Comparison of ENCODE assay signal across 8 cellular contexts in genomic region chr19:57814505-57815246, GRCh38. TPM values are rescaled to one million over a fixed set of nuclear protein-coding genes. Genes with fewer than 3 reads are reported as not detected.
DNase-seq lines count a peak whose midpoint lies in the region; ATAC-seq, FAIRE-seq and TF ChIP-seq lines count a peak whose summit lies in the region.

ZNF552 (minus strand) TSS chr19:57814913; CDS start chr19:57814743, 170 bp downstream.

- POLR2A ChIA-PET in A549 (lab: Yijun Ruan, JAX) (interaction anchor here (0.6 to 1.5 kb wide), 7 partner anchors 8 to 453 kb away, joined by 3 to 7 read pairs (median 4); partner anchors contain the start of genes ZNF416, ZNF551, ZNF586 and ZNF587), activated B cell treated with CpG ODN at 0.5 μM for 24 hours (lab: Charles Lee) (interaction anchor here (0.6 to 1.2 kb wide), 10 partner anchors 12 to 705 kb away, joined by 3 to 7 read pairs (median 3); partner anchors contain the start of genes ZBTB45, ZNF154, ZNF417 and ZNF551)

- TF ChIP-seq POLR2A in A549 (IDR thresholded peaks at IDR 0.05; ENCODE audit: low read length): peak; percentile 88

- peak; percentile 95 for ATAC-seq in A549
- ATAC-seq in GM18861 (IDR thresholded peaks at IDR 0.05; ENCODE audit: unreplicated experiment): peak; percentile 73
- peak; percentile 69 for ATAC-seq in HG03135 (IDR thresholded peaks at IDR 0.05; ENCODE audit: unreplicated experiment)
- ATAC-seq in activated B cell treated with CpG ODN at 0.5 μM for 24 hours (ENCODE audit: low read depth): peak; percentile 81

- peaks cover 32% of the 10 kb centered on the region for H3K36me3 Mint-ChIP-seq in activated B cell treated with CpG ODN at 0.5 μM for 24 hours (ENCODE audit: low read depth)

- peak within 1 kb of the TSS; percentile 93 for H3K4me3 Mint-ChIP-seq in activated B cell treated with CpG ODN at 0.5 μM for 24 hours

- DNase-seq in A549 (ENCODE audit: low read depth in 1 of 2, low spot score in 1 of 2) (peak; percentile 94 to 96), NCI-H2227 (lab: John Stamatoyannopoulos, UW; ENCODE audit: unreplicated experiment) (peak; percentile 99), activated B cell treated with CpG ODN at 0.5 μM for 24 hours (peak; percentile 57), iris pigment epithelial cell (ENCODE audit: low read depth) (peak; percentile 93)
- DNase-seq in central memory CD4-positive, alpha-beta T cell: peak; percentile 77
- peak; percentile 47 to 60 for DNase-seq in stimulated activated CD4-positive, alpha-beta T cell treated with anti-CD3 and anti-CD28 coated beads, Interleukin-12 subunit alpha, Interleukin-12 subunit beta, amount 100 ng/mL, for 24 hours (ENCODE audit: low read depth in 2 of 2)

- H3K27ac ChIP-seq in A549: peak within 1 kb of the TSS; percentile 79 to 90

- peaks cover 44% of the 10 kb centered on the region for H3K4me1 Mint-ChIP-seq in activated B cell treated with CpG ODN at 0.5 μM for 24 hours

- intact Hi-C loops in activated B cell treated with CpG ODN at 0.5 μM for 24 hours (cut with micrococcal nuclease): loop anchor here (1.0 to 10.0 kb wide), 7 partner anchors 12 to 572 kb away; partner anchors contain the start of genes ZNF17, ZNF329, ZNF460 and ZNF586

- no peaks in the 10 kb centered on the region for H3K27me3 Mint-ChIP-seq in activated B cell treated with CpG ODN at 0.5 μM for 24 hours

- H3K9me3 ChIP-seq in A549: peaks cover 13% of the 10 kb centered on the region

- peak within 1 kb of the TSS; percentile 82 for H3K4me3 ChIP-seq in A549

- H3K9me3 Mint-ChIP-seq in activated B cell treated with CpG ODN at 0.5 μM for 24 hours: no peaks in the 10 kb centered on the region

- no peak for TF ChIP-seq CTCF in A549 (IDR thresholded peaks at IDR 0.05)
- no peak for TF ChIP-seq CTCF in activated B cell treated with CpG ODN at 0.5 μM for 24 hours (IDR thresholded peaks at IDR 0.05)

- H3K27ac Mint-ChIP-seq in activated B cell treated with CpG ODN at 0.5 μM for 24 hours: peak within 1 kb of the TSS; percentile 84

- 2% methylated on average over 45 of the region's 50 CpGs for WGBS in A549 (ENCODE audit: missing lambda C conversion rate)

- no peak for TF ChIP-seq RAD21 in A549 (conservative IDR thresholded peaks at IDR 0.05 in 1 of 2, IDR thresholded peaks at IDR 0.05 in 1 of 2)

- CTCF ChIA-PET in A549 (lab: Yijun Ruan, JAX): interaction anchor here (0.7 kb wide), 1 partner anchor 50 kb away, joined by 3 read pairs; no protein-coding TSS in a partner anchor
- CTCF ChIA-PET in activated B cell treated with CpG ODN at 0.5 μM for 24 hours (lab: Charles Lee): no interaction called here

- H3K4me2 ChIP-seq in A549: peak within 1 kb of the TSS; percentile 97

- H3K4me1 ChIP-seq in A549: no peaks in the 10 kb centered on the region

- no peak for FAIRE-seq in A549 (lab: Jason Lieb, UNC)

- no peak for TF ChIP-seq EP300 in A549 (IDR thresholded peaks at IDR 0.05)

TF ChIP-seq in A549, 52 proteins besides CTCF, POLR2A, EP300 and RAD21:
- TF ChIP-seq NPAS2 (CRISPR knock-in tag; IDR thresholded peaks at IDR 0.05; ENCODE audit: borderline replicate concordance) (no peak), EHF (CRISPR knock-in tag; IDR thresholded peaks at IDR 0.05) (no peak), ZNF302 (CRISPR knock-in tag; IDR thresholded peaks at IDR 0.05) (no peak), MAFK (IDR thresholded peaks at IDR 0.05; ENCODE audit: partially characterized antibody) (no peak), ESRRA (IDR thresholded peaks at IDR 0.05; ENCODE audit: borderline replicate concordance, low read length) (no peak), CBX2 (IDR thresholded peaks at IDR 0.05; ENCODE audit: borderline replicate concordance, low read depth) (no peak), ZSCAN20 (CRISPR knock-in tag; IDR thresholded peaks at IDR 0.05) (no peak), MAX (IDR thresholded peaks at IDR 0.05) (peak; percentile 45; the same call in 1 of the 2 replicates), BCL3 (IDR thresholded peaks at IDR 0.05) (peak; percentile 80; the same call in 1 of the 3 replicates), JUN (IDR thresholded peaks at IDR 0.05) (peak; percentile 67 to 70; a peak in 4 of 5 replicates), FOSL2 (IDR thresholded peaks at IDR 0.05) (no peak), FOSL2 (CRISPR knock-in tag; IDR thresholded peaks at IDR 0.05) (no peak), NR3C1 (IDR thresholded peaks at IDR 0.05) (no peak), BHLHE40 (IDR thresholded peaks at IDR 0.05; ENCODE audit: low read depth, low read length) (no peak), RARB (CRISPR knock-in tag; IDR thresholded peaks at IDR 0.05) (no peak), NFE2L2 (conservative IDR thresholded peaks at IDR 0.05; ENCODE audit: low read length) (no peak), CHD2 (IDR thresholded peaks at IDR 0.05; ENCODE audit: low read length, partially characterized antibody) (no peak), HOXB5 (CRISPR knock-in tag; IDR thresholded peaks at IDR 0.05) (peak; percentile 57; the same call in 1 of the 2 replicates), HEYL (CRISPR knock-in tag; IDR thresholded peaks at IDR 0.05) (no peak), CBX8 (IDR thresholded peaks at IDR 0.05) (no peak), FOXS1 (CRISPR knock-in tag; IDR thresholded peaks at IDR 0.05) (no peak), TP53 (CRISPR knock-in tag; IDR thresholded peaks at IDR 0.05) (no peak), HDAC2 (IDR thresholded peaks at IDR 0.05) (no peak), GATA3 (IDR thresholded peaks at IDR 0.05; ENCODE audit: borderline replicate concordance) (no peak), JUNB (IDR thresholded peaks at IDR 0.05) (no peak), EHMT2 (IDR thresholded peaks at IDR 0.05; ENCODE audit: low read depth) (no peak), FOSB (CRISPR knock-in tag; IDR thresholded peaks at IDR 0.05) (no peak), PHF8 (IDR thresholded peaks at IDR 0.05; ENCODE audit: borderline replicate concordance, low read depth) (peak; percentile 33; the same call in 1 of the 2 replicates), KDM1A (IDR thresholded peaks at IDR 0.05; ENCODE audit: low read depth) (no peak), SREBF2 (IDR thresholded peaks at IDR 0.05) (no peak)
- TF ChIP-seq, protein P1, sequence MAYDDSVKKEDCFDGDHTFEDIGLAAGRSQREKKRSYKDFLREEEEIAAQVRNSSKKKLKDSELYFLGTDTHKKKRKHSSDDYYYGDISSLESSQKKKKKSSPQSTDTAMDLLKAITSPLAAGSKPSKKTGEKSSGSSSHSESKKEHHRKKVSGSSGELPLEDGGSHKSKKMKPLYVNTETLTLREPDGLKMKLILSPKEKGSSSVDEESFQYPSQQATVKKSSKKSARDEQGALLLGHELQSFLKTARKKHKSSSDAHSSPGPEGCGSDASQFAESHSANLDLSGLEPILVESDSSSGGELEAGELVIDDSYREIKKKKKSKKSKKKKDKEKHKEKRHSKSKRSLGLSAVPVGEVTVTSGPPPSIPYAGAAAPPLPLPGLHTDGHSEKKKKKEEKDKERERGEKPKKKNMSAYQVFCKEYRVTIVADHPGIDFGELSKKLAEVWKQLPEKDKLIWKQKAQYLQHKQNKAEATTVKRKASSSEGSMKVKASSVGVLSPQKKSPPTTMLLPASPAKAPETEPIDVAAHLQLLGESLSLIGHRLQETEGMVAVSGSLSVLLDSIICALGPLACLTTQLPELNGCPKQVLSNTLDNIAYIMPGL (CRISPR knock-in tag; IDR thresholded peaks at IDR 0.05; ENCODE audit: borderline replicate concordance): no peak
- TF ChIP-seq, protein P2, sequence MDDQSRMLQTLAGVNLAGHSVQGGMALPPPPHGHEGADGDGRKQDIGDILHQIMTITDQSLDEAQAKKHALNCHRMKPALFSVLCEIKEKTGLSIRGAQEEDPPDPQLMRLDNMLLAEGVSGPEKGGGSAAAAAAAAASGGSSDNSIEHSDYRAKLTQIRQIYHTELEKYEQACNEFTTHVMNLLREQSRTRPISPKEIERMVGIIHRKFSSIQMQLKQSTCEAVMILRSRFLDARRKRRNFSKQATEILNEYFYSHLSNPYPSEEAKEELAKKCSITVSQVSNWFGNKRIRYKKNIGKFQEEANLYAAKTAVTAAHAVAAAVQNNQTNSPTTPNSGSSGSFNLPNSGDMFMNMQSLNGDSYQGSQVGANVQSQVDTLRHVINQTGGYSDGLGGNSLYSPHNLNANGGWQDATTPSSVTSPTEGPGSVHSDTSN (IDR thresholded peaks at IDR 0.05): peak; percentile 89

RNA-seq across cellular contexts. Expression of gene ZNF552, which starts in this region (rescaled TPM):
- 5.7 and 5.8 TPM in 2 replicates for polyA plus RNA-seq in A549 (2011; rRNA removed)
- 2.6 and 3.0 TPM in 2 replicates for polyA plus RNA-seq in A549 (2012; cell fraction: cytosol; rRNA removed)
- polyA plus RNA-seq in A549 (2012; cell fraction: nucleus; rRNA removed): 5.6 and 7.6 TPM in 2 replicates
- polyA plus RNA-seq in A549 (2017; fragmentation: RNase III; extraction: RNeasy Plus Mini Kit Qiagen cat#74134 plus additional on column Dnase treatment): 6.0 to 7.2 TPM (median 6.5 TPM) in 3 replicates
- polyA minus RNA-seq in A549 (2011; rRNA and poly(A)+ RNA removed): 12.1 and 12.4 TPM in 2 replicates
- 13.9 and 15.6 TPM in 2 replicates for total RNA-seq in activated B cell treated with CpG ODN at 0.5 μM for 24 hours

Comparison
In these comparisons a context has a peak if more than half of its experiments do, and no peak if none do; other contexts are left out.
1. Peak in every context shown above with its lines: DNase-seq, ATAC-seq, H3K4me3 ChIP-seq and H3K27ac ChIP-seq.